ENCODE assay signal across 31 cellular contexts in genomic region chr6:86215323-86215722, GRCh38.
"Had no signal": no experiment of that assay in that cellular context is flagged by ENCODE, and none has a peak within 500 bp of the region (broad histone marks: within the 10 kb centered on the region; RNA-seq: fewer than 3 reads in every experiment).

No MANE protein-coding gene starts in this region.

- H3K27me3 ChIP-seq: body of pancreas, brain microvascular endothelial cell, breast epithelium had no signal

- H3K36me3 ChIP-seq: brain microvascular endothelial cell, breast epithelium, WERI-Rb-1 had no signal

- ATAC-seq: activated CD4-positive, alpha-beta T cell treated with anti-CD3 and anti-CD28 coated beads for 36 hours; activated CD4-positive, CD25-positive, alpha-beta regulatory T cell treated with anti-CD3 and anti-CD28 coated beads, Interleukin-2, amount 50 U/mL, for 24 hours; activated CD8-positive, alpha-beta memory T cell treated with anti-CD3 and anti-CD28 coated beads, Interleukin-2, amount 10 ng/mL, durations not matched to agents 7 days and 5 days; activated CD8-positive, alpha-beta T cell treated with anti-CD3 and anti-CD28 coated beads, Interleukin-2, amount 10 ng/mL, durations not matched to agents 7 days and 5 days; activated naive CD8-positive, alpha-beta T cell treated with anti-CD3 and anti-CD28 coated beads, Interleukin-2, amount 50 U/mL, for 24 hours; body of pancreas; WTC11 had no signal

- H3K9me3 ChIP-seq: body of pancreas had no signal

- DNase-seq: activated CD4-positive, alpha-beta memory T cell treated with anti-CD3 and anti-CD28 coated beads, Interleukin-2, amount 10 ng/mL, durations not matched to agents 7 days and 5 days; activated CD4-positive, alpha-beta T cell treated with anti-CD3 and anti-CD28 coated beads for 1 hour; activated CD4-positive, alpha-beta T cell treated with anti-CD3 and anti-CD28 coated beads for 36 hours; activated CD4-positive, alpha-beta T cell treated with anti-CD3 and anti-CD28 coated beads for 48 hours; activated CD4-positive, alpha-beta T cell treated with anti-CD3 and anti-CD28 coated beads, Interleukin-2, amount 10 ng/mL, durations not matched to agents 7 days and 5 days; activated CD4-positive, alpha-beta T cell treated with anti-CD3 and anti-CD28 coated beads, Interleukin-2, amount 50 U/mL, for 48 hours; activated CD4-positive, CD25-positive, alpha-beta regulatory T cell; activated CD8-positive, alpha-beta memory T cell treated with anti-CD3 and anti-CD28 coated beads for 24 hours; activated CD8-positive, alpha-beta memory T cell treated with anti-CD3 and anti-CD28 coated beads, Interleukin-2, amount 10 ng/mL, durations not matched to agents 7 days and 5 days; activated CD8-positive, alpha-beta memory T cell treated with anti-CD3 and anti-CD28 coated beads, Interleukin-2, amount 50 U/mL, for 48 hours; activated CD8-positive, alpha-beta T cell treated with anti-CD3 and anti-CD28 coated beads, Interleukin-2, amount 10 ng/mL, durations not matched to agents 7 days and 5 days; activated effector memory CD4-positive, alpha-beta T cell treated with Interleukin-2 at 50 U/mL for 16 hours; activated gamma-delta T cell; activated naive CD4-positive, alpha-beta T cell treated with anti-CD3 and anti-CD28 coated beads, Interleukin-2, amount 10 ng/mL, durations not matched to agents 7 days and 5 days; activated naive CD4-positive, alpha-beta T cell treated with Interleukin-2 at 50 U/mL for 16 hours; activated naive CD8-positive, alpha-beta T cell treated with anti-CD3 and anti-CD28 coated beads, Interleukin-2, amount 10 ng/mL, durations not matched to agents 7 days and 5 days; activated naive CD8-positive, alpha-beta T cell treated with anti-CD3 and anti-CD28 coated beads, Interleukin-2, amount 50 U/mL, for 24 hours; activated T-cell treated with anti-CD3 and anti-CD28 coated beads, Interleukin-2, amount 50 U/mL, for 24 hours; activated T-cell treated with anti-CD3 and anti-CD28 coated beads, Interleukin-2, amount 50 U/mL, for 48 hours; amygdala; anterior cingulate cortex; body of pancreas; brain microvascular endothelial cell; central memory CD4-positive, alpha-beta T cell; T-helper 1 cell; T-helper 2 cell; T-helper 9 cell; WERI-Rb-1 had no signal

- H3K27ac ChIP-seq: body of pancreas, brain microvascular endothelial cell, breast epithelium, WERI-Rb-1 had no signal

- H3K4me3 ChIP-seq: body of pancreas, breast epithelium had no signal

- H3K4me1 ChIP-seq: body of pancreas, breast epithelium had no signal
